In genomic region chr2:101002562-101003277, GRCh38 we compare ENCODE assay signal across 8 cellular contexts. TPM values are rescaled to one million over a fixed set of nuclear protein-coding genes. Genes with fewer than 3 reads are reported as not detected.
A peak's percentile ranks its signal among the peaks of the same experiment; 100 is the strongest.
DNase-seq lines count a peak whose midpoint lies in the region; ATAC-seq and TF ChIP-seq lines count a peak whose summit lies in the region.

No MANE protein-coding gene starts in this region.

- H3K27ac Mint-ChIP-seq in activated naive CD8-positive, alpha-beta T cell treated with anti-CD3 and anti-CD28 coated beads, Interleukin-2, amount 10 ng/mL, durations not matched to agents 7 days and 5 days = peak overlapping the region; percentile 97
- H3K27ac Mint-ChIP-seq in immature natural killer cell = peak overlapping the region; percentile 93 to 99 (median 96)
- peak overlapping the region; percentile 96 for H3K27ac Mint-ChIP-seq in stimulated activated effector memory CD8-positive, alpha-beta T cell treated with anti-CD3 and anti-CD28 coated beads, Interleukin-12 subunit alpha, Interleukin-12 subunit beta, amount 100 ng/mL, for 72 hours

- H3K27me3 Mint-ChIP-seq in activated naive CD8-positive, alpha-beta T cell treated with anti-CD3 and anti-CD28 coated beads, Interleukin-2, amount 10 ng/mL, durations not matched to agents 7 days and 5 days = no peaks in the 10 kb centered on the region
- peaks cover 5 to 11% (median 11%) of the 10 kb centered on the region in 3 donors for H3K27me3 Mint-ChIP-seq in immature natural killer cell (ENCODE audit: low read depth in 3 of 3)

- peak overlapping the region; percentile 98 for H3K27ac ChIP-seq in C4-2B

- peak; percentile 4 for ATAC-seq in HG03045 (IDR thresholded peaks at IDR 0.05; ENCODE audit: unreplicated experiment)
- no peak for ATAC-seq in activated naive CD8-positive, alpha-beta T cell treated with anti-CD3 and anti-CD28 coated beads, Interleukin-2, amount 10 ng/mL, durations not matched to agents 7 days and 5 days (ENCODE audit: low read depth)
- ATAC-seq in stimulated activated effector memory CD8-positive, alpha-beta T cell treated with anti-CD3 and anti-CD28 coated beads, Interleukin-12 subunit alpha, Interleukin-12 subunit beta, amount 100 ng/mL, for 72 hours = peak; percentile 1
- ATAC-seq in activated CD4-positive, CD25-positive, alpha-beta regulatory T cell treated with anti-CD3 and anti-CD28 coated beads, Interleukin-2, amount 50 U/mL, for 24 hours = no peak

- TF ChIP-seq CTCF in C4-2B (conservative IDR thresholded peaks at IDR 0.05) = no peak
- no peak for TF ChIP-seq CTCF in GM10266 (IDR thresholded peaks at IDR 0.05; ENCODE audit: control insufficient read depth, insufficient read depth, low read depth, missing control alignments)

- no peak for DNase-seq in activated naive CD8-positive, alpha-beta T cell treated with anti-CD3 and anti-CD28 coated beads, Interleukin-2, amount 10 ng/mL, durations not matched to agents 7 days and 5 days
- DNase-seq in immature natural killer cell (peak in 1 of 3 donors; percentile 5), ecto neural progenitor cell (ENCODE audit: low spot score) (no peak), GM10266 (ENCODE audit: extremely low spot score) (no peak)
- no peak for DNase-seq in stimulated activated effector memory CD8-positive, alpha-beta T cell treated with anti-CD3 and anti-CD28 coated beads, Interleukin-12 subunit alpha, Interleukin-12 subunit beta, amount 100 ng/mL, for 72 hours (ENCODE audit: low spot score in 2 of 2)

- POLR2A ChIA-PET in activated naive CD8-positive, alpha-beta T cell treated with anti-CD3 and anti-CD28 coated beads, Interleukin-2, amount 10 ng/mL, durations not matched to agents 7 days and 5 days (lab: Charles Lee) = interaction anchor here (0.7 to 2.3 kb wide), 9 partner anchors 62 to 440 kb away, joined by 3 to 17 read pairs (median 6); partner anchors contain the start of genes CNOT11 and PDCL3

- H3K4me1 Mint-ChIP-seq in activated naive CD8-positive, alpha-beta T cell treated with anti-CD3 and anti-CD28 coated beads, Interleukin-2, amount 10 ng/mL, durations not matched to agents 7 days and 5 days = peaks cover 37% of the 10 kb centered on the region
- H3K4me1 Mint-ChIP-seq in immature natural killer cell = peaks cover 44 to 59% of the 10 kb centered on the region in 2 donors
- peaks cover 51% of the 10 kb centered on the region for H3K4me1 Mint-ChIP-seq in stimulated activated effector memory CD8-positive, alpha-beta T cell treated with anti-CD3 and anti-CD28 coated beads, Interleukin-12 subunit alpha, Interleukin-12 subunit beta, amount 100 ng/mL, for 72 hours

- H3K9me3 Mint-ChIP-seq in activated naive CD8-positive, alpha-beta T cell treated with anti-CD3 and anti-CD28 coated beads, Interleukin-2, amount 10 ng/mL, durations not matched to agents 7 days and 5 days = no peaks in the 10 kb centered on the region
- no peaks in the 10 kb centered on the region for H3K9me3 Mint-ChIP-seq in immature natural killer cell
- H3K9me3 Mint-ChIP-seq in stimulated activated effector memory CD8-positive, alpha-beta T cell treated with anti-CD3 and anti-CD28 coated beads, Interleukin-12 subunit alpha, Interleukin-12 subunit beta, amount 100 ng/mL, for 72 hours = no peaks in the 10 kb centered on the region

- H3K4me3 Mint-ChIP-seq in activated naive CD8-positive, alpha-beta T cell treated with anti-CD3 and anti-CD28 coated beads, Interleukin-2, amount 10 ng/mL, durations not matched to agents 7 days and 5 days = peak overlapping the region; percentile 98
- H3K4me3 Mint-ChIP-seq in immature natural killer cell = peak overlapping the region; percentile 91 to 98 (median 95)
- H3K4me3 Mint-ChIP-seq in stimulated activated effector memory CD8-positive, alpha-beta T cell treated with anti-CD3 and anti-CD28 coated beads, Interleukin-12 subunit alpha, Interleukin-12 subunit beta, amount 100 ng/mL, for 72 hours = peak overlapping the region; percentile 92

- peaks cover 35% of the 10 kb centered on the region for H3K36me3 Mint-ChIP-seq in activated naive CD8-positive, alpha-beta T cell treated with anti-CD3 and anti-CD28 coated beads, Interleukin-2, amount 10 ng/mL, durations not matched to agents 7 days and 5 days
- peaks cover 5 to 37% (median 19%) of the 10 kb centered on the region in 3 donors for H3K36me3 Mint-ChIP-seq in immature natural killer cell
- H3K36me3 Mint-ChIP-seq in stimulated activated effector memory CD8-positive, alpha-beta T cell treated with anti-CD3 and anti-CD28 coated beads, Interleukin-12 subunit alpha, Interleukin-12 subunit beta, amount 100 ng/mL, for 72 hours = peaks cover 60% of the 10 kb centered on the region

RNA-seq across cellular contexts. Expression of gene RPL31, which starts 0.6 kb away (rescaled TPM):
- 1,000 to 10,000 TPM; 1,575 to 1,632 TPM for total RNA-seq in activated naive CD8-positive, alpha-beta T cell treated with anti-CD3 and anti-CD28 coated beads, Interleukin-2, amount 10 ng/mL, durations not matched to agents 7 days and 5 days
- polyA plus RNA-seq in immature natural killer cell = 1,000 to 10,000 TPM; 2,160 to 4,376 (median 2,775) TPM

Comparison
In these comparisons a context has a peak if more than half of its experiments do, and no peak if none do; other contexts are left out.
1. ATAC-seq: peak in HG03045 (single experiment) and stimulated activated effector memory CD8-positive, alpha-beta T cell treated with anti-CD3 and anti-CD28 coated beads, Interleukin-12 subunit alpha, Interleukin-12 subunit beta, amount 100 ng/mL, for 72 hours (single experiment); none in activated naive CD8-positive, alpha-beta T cell treated with anti-CD3 and anti-CD28 coated beads, Interleukin-2, amount 10 ng/mL, durations not matched to agents 7 days and 5 days (single experiment) and activated CD4-positive, CD25-positive, alpha-beta regulatory T cell treated with anti-CD3 and anti-CD28 coated beads, Interleukin-2, amount 50 U/mL, for 24 hours (0 of 2).
2. Peak in every context shown above with its lines, with median percentiles within 50 percentile points of each other: H3K27ac Mint-ChIP-seq and H3K4me3 Mint-ChIP-seq.